19 cellular contexts compared by ENCODE assay signal in the genomic region with DNA sequence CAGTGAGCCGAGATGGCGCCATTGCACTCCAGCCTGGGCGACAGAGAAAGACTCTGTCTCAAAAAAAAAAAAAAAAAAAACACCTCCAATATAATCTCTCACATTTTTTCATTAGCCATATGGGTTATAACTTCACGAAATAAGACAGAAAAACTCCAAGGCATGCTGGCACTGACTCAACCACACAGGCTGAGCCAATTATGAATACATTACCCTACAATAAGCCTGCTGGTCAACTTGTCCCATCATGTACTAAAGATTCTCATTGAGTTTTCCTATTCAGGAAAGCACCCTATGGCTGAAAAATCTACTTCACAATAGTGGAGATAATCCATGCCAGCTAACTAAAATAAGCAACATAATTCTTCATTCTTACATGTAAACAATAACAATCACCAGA. TPM values are rescaled to one million over a fixed set of nuclear protein-coding genes. Genes with fewer than 3 reads are reported as not detected.
A peak's percentile ranks its signal among the peaks of the same experiment; 100 is the strongest.
DNase-seq lines count a peak whose midpoint lies in the region; ATAC-seq and TF ChIP-seq lines count a peak whose summit lies in the region.
"Had no signal": no experiment of that assay in that cellular context is flagged by ENCODE, and none has a peak within 500 bp of the region (broad histone marks: within the 10 kb centered on the region; RNA-seq: fewer than 3 reads in every experiment).

No MANE protein-coding gene starts in this region.

- no peaks in the 10 kb centered on the region for H3K27me3 Mint-ChIP-seq in endothelial cell (ENCODE audit: unreplicated experiment)

- H3K36me3 Mint-ChIP-seq in endothelial cell (ENCODE audit: low read depth, unreplicated experiment): no peaks in the 10 kb centered on the region
- H3K36me3 Mint-ChIP-seq: CD8-positive, alpha-beta T cell had no signal

- H3K4me3 ChIP-seq in AG10803 (ENCODE audit: low read length) (no peak overlapping the region), epithelial cell of esophagus (ENCODE audit: low read length) (no peak overlapping the region)
- H3K4me3 ChIP-seq: A549; BLaER1 treated with 17β-estradiol and CSF1 and Interleukin-3, amounts not matched to agents 10 nM and 100 nM; K562 had no signal

- peak; percentile 80 for DNase-seq in AG10803 (ENCODE audit: low read depth)
- peak; percentile 72 for DNase-seq in NCI-H446 treated with DMSO at 0.1 percent for 48 hours (lab: John Stamatoyannopoulos, UW)
- DNase-seq in epithelial cell of esophagus (ENCODE audit: low read depth): peak; percentile 95
- peak; percentile 43 for DNase-seq in fibroblast of the conjunctiva (ENCODE audit: low read depth)
- DNase-seq in endothelial cell (ENCODE audit: low spot score): no peak
- DNase-seq: Calu3; CD8-positive, alpha-beta T cell; NCI-H1105 treated with DMSO at 0.1 percent for 48 hours; NCI-H1694; NCI-H2081 treated with DMSO at 0.1 percent for 48 hours; NCI-H510A treated with DMSO at 0.1 percent for 48 hours; NCI-H774; OCI-M1; RPMI8226 had no signal

- H3K4me1 Mint-ChIP-seq in endothelial cell (ENCODE audit: unreplicated experiment): no peaks in the 10 kb centered on the region

- no peak overlapping the region for H3K4me3 Mint-ChIP-seq in endothelial cell (ENCODE audit: unreplicated experiment)
- H3K4me3 Mint-ChIP-seq: CD8-positive, alpha-beta T cell had no signal

- no peaks in the 10 kb centered on the region for H3K9me3 Mint-ChIP-seq in endothelial cell (ENCODE audit: unreplicated experiment)
- H3K9me3 Mint-ChIP-seq: CD8-positive, alpha-beta T cell had no signal

- no peak overlapping the region for H3K27ac Mint-ChIP-seq in endothelial cell (ENCODE audit: unreplicated experiment)
- H3K27ac Mint-ChIP-seq: CD8-positive, alpha-beta T cell had no signal

- ATAC-seq in HG03342 (IDR thresholded peaks at IDR 0.05; ENCODE audit: unreplicated experiment) (no peak), GM18498 (IDR thresholded peaks at IDR 0.05; ENCODE audit: unreplicated experiment) (no peak)
- ATAC-seq: A549; CD8-positive, alpha-beta T cell; K562 had no signal

- TF ChIP-seq CTCF in AG10803 (conservative IDR thresholded peaks at IDR 0.05; ENCODE audit: low read length): no peak
- TF ChIP-seq CTCF in epithelial cell of esophagus (IDR thresholded peaks at IDR 0.05; ENCODE audit: insufficient read depth, low read depth, low read length, missing control alignments): no peak
- TF ChIP-seq CTCF in endothelial cell (IDR thresholded peaks at IDR 0.05; ENCODE audit: unreplicated experiment): no peak

RNA-seq across cellular contexts. Expression of a gene that starts 12.8 kb away (rescaled TPM):
- total RNA-seq in endothelial cell (ENCODE audit: unreplicated experiment): 11.8 TPM
